8 cellular contexts compared by ENCODE assay signal in genomic region chr15:90603893-90604292, GRCh38.
DNase-seq lines count a peak whose midpoint lies in the region; ATAC-seq, FAIRE-seq and TF ChIP-seq lines count a peak whose summit lies in the region.

No MANE protein-coding gene starts in this region.

- no peaks in the 10 kb centered on the region for H3K9me3 ChIP-seq in A549

- H3K4me1 Mint-ChIP-seq in activated CD8-positive, alpha-beta T cell treated with anti-CD3 and anti-CD28 coated beads for 36 hours (ENCODE audit: low read depth), result peaks cover 33% of the 10 kb centered on the region
- H3K4me1 Mint-ChIP-seq in stimulated activated memory B cell treated with anti-CD40 and anti-IgM and Interleukin-4, amounts not matched to agents 10 μg/mL and 1 μg/mL and 100 μg/mL, for 72 hours, result peaks cover 6% of the 10 kb centered on the region

- DNase-seq in A549 (ENCODE audit: low read depth in 1 of 2, low spot score in 1 of 2) (peak in 1 of 2 experiments; percentile 47), HCEC 1CT (peak; percentile 33), foreskin fibroblast (peak; percentile 14 to 50), RKO (ENCODE audit: low spot score) (no peak), occipital lobe (lab: John Stamatoyannopoulos, UW) (no peak)
- peak; percentile 67 for DNase-seq in activated CD8-positive, alpha-beta T cell treated with anti-CD3 and anti-CD28 coated beads for 36 hours

- H3K4me1 ChIP-seq in A549, result no peaks in the 10 kb centered on the region

- H3K27me3 Mint-ChIP-seq in activated CD8-positive, alpha-beta T cell treated with anti-CD3 and anti-CD28 coated beads for 36 hours, result no peaks in the 10 kb centered on the region
- H3K27me3 Mint-ChIP-seq in stimulated activated memory B cell treated with anti-CD40 and anti-IgM and Interleukin-4, amounts not matched to agents 10 μg/mL and 1 μg/mL and 100 μg/mL, for 72 hours, result no peaks in the 10 kb centered on the region

- ATAC-seq in A549 (peak; percentile 65 to 77; a peak in 4 of 6 replicates), HG03460 (IDR thresholded peaks at IDR 0.05; ENCODE audit: unreplicated experiment) (no peak)
- peak; percentile 47 for ATAC-seq in activated CD8-positive, alpha-beta T cell treated with anti-CD3 and anti-CD28 coated beads for 36 hours
- ATAC-seq in stimulated activated memory B cell treated with anti-CD40 and anti-IgM and Interleukin-4, amounts not matched to agents 10 μg/mL and 1 μg/mL and 100 μg/mL, for 72 hours, result no peak

- no peak for FAIRE-seq in A549 (lab: Jason Lieb, UNC)

- TF ChIP-seq EP300 in A549 (IDR thresholded peaks at IDR 0.05), result no peak

- POLR2A ChIA-PET in A549 (lab: Yijun Ruan, JAX), result no interaction called here
- POLR2A ChIA-PET in activated CD8-positive, alpha-beta T cell treated with anti-CD3 and anti-CD28 coated beads for 36 hours (lab: Charles Lee), result interaction anchor here (0.8 to 1.3 kb wide), 2 partner anchors 10 to 43 kb away, joined by 3 read pairs; no protein-coding TSS in a partner anchor

- TF ChIP-seq POLR2A in A549 (IDR thresholded peaks at IDR 0.05; ENCODE audit: low read length), result no peak

- no peak overlapping the region for H3K27ac ChIP-seq in A549

- intact Hi-C loops in activated CD8-positive, alpha-beta T cell treated with anti-CD3 and anti-CD28 coated beads for 36 hours (cut with micrococcal nuclease), result no loop called here

- 86% methylated on average over 4 of the region's 4 CpGs for WGBS in A549 (ENCODE audit: missing lambda C conversion rate)

- H3K4me3 ChIP-seq in A549 (no peak overlapping the region), foreskin fibroblast (ENCODE audit: low read depth in 1 of 2, low read length in 2 of 2) (no peak overlapping the region)

- CTCF ChIA-PET in A549 (lab: Yijun Ruan, JAX), result interaction anchor here (0.9 to 2.3 kb wide), 3 partner anchors 10 to 284 kb away, joined by 3 to 11 read pairs (median 4); no protein-coding TSS in a partner anchor
- CTCF ChIA-PET in activated CD8-positive, alpha-beta T cell treated with anti-CD3 and anti-CD28 coated beads for 36 hours (lab: Charles Lee), result interaction anchor here (0.9 to 2.7 kb wide), 8 partner anchors 10 to 284 kb away, joined by 3 to 15 read pairs (median 4); no protein-coding TSS in a partner anchor

- no peak overlapping the region for H3K4me2 ChIP-seq in A549

- peak; percentile 30 to 37; a peak in 4 of 5 replicates for TF ChIP-seq RAD21 in A549 (conservative IDR thresholded peaks at IDR 0.05 in 1 of 2, IDR thresholded peaks at IDR 0.05 in 1 of 2)

- peak overlapping the region; percentile 23 for H3K27ac Mint-ChIP-seq in activated CD8-positive, alpha-beta T cell treated with anti-CD3 and anti-CD28 coated beads for 36 hours
- H3K27ac Mint-ChIP-seq in stimulated activated memory B cell treated with anti-CD40 and anti-IgM and Interleukin-4, amounts not matched to agents 10 μg/mL and 1 μg/mL and 100 μg/mL, for 72 hours, result peak overlapping the region; percentile 51

- peaks cover 15% of the 10 kb centered on the region for H3K36me3 Mint-ChIP-seq in activated CD8-positive, alpha-beta T cell treated with anti-CD3 and anti-CD28 coated beads for 36 hours (ENCODE audit: low read depth)
- H3K36me3 Mint-ChIP-seq in stimulated activated memory B cell treated with anti-CD40 and anti-IgM and Interleukin-4, amounts not matched to agents 10 μg/mL and 1 μg/mL and 100 μg/mL, for 72 hours, result peaks cover 28% of the 10 kb centered on the region

- no peak overlapping the region for H3K4me3 Mint-ChIP-seq in activated CD8-positive, alpha-beta T cell treated with anti-CD3 and anti-CD28 coated beads for 36 hours
- no peak overlapping the region for H3K4me3 Mint-ChIP-seq in stimulated activated memory B cell treated with anti-CD40 and anti-IgM and Interleukin-4, amounts not matched to agents 10 μg/mL and 1 μg/mL and 100 μg/mL, for 72 hours

- TF ChIP-seq CTCF in A549 (IDR thresholded peaks at IDR 0.05) (peak; percentile 56), foreskin fibroblast (IDR thresholded peaks at IDR 0.05; ENCODE audit: low read depth, low read length) (peak; percentile 49)
- TF ChIP-seq CTCF in activated CD8-positive, alpha-beta T cell treated with anti-CD3 and anti-CD28 coated beads for 36 hours (IDR thresholded peaks at IDR 0.05), result peak; percentile 35

- H3K9me3 Mint-ChIP-seq in activated CD8-positive, alpha-beta T cell treated with anti-CD3 and anti-CD28 coated beads for 36 hours, result no peaks in the 10 kb centered on the region
- no peaks in the 10 kb centered on the region for H3K9me3 Mint-ChIP-seq in stimulated activated memory B cell treated with anti-CD40 and anti-IgM and Interleukin-4, amounts not matched to agents 10 μg/mL and 1 μg/mL and 100 μg/mL, for 72 hours

TF ChIP-seq in A549, 52 proteins besides CTCF, POLR2A, EP300 and RAD21:
- TF ChIP-seq CBX2 (IDR thresholded peaks at IDR 0.05; ENCODE audit: borderline replicate concordance, low read depth), result no peak
- no peak for TF ChIP-seq ZSCAN20 (CRISPR knock-in tag; IDR thresholded peaks at IDR 0.05)
- TF ChIP-seq CBX8 (IDR thresholded peaks at IDR 0.05), result no peak
- no peak for TF ChIP-seq JUNB (IDR thresholded peaks at IDR 0.05)

Comparison
In these comparisons a context has a peak if more than half of its experiments do, and no peak if none do; other contexts are left out.
1. ATAC-seq: peak in A549 (2 of 2) and activated CD8-positive, alpha-beta T cell treated with anti-CD3 and anti-CD28 coated beads for 36 hours (single experiment); none in stimulated activated memory B cell treated with anti-CD40 and anti-IgM and Interleukin-4, amounts not matched to agents 10 μg/mL and 1 μg/mL and 100 μg/mL, for 72 hours (single experiment) and HG03460 (single experiment).
2. DNase-seq: peak in HCEC 1CT (single experiment), activated CD8-positive, alpha-beta T cell treated with anti-CD3 and anti-CD28 coated beads for 36 hours (single experiment) and foreskin fibroblast (2 of 2); none in RKO (single experiment) and occipital lobe (single experiment).
3. Peak in every context shown above with its lines, with median percentiles within 50 percentile points of each other: CTCF ChIP-seq.